In genomic region chr9:130938184-130938651, GRCh38 we compare ENCODE assay signal across 12 cellular contexts. TPM values are rescaled to one million over a fixed set of nuclear protein-coding genes. Genes with fewer than 3 reads are reported as not detected.
DNase-seq lines count a peak whose midpoint lies in the region; ATAC-seq, FAIRE-seq and TF ChIP-seq lines count a peak whose summit lies in the region.
"Had no signal": no experiment of that assay in that cellular context is flagged by ENCODE, and none has a peak within 500 bp of the region (broad histone marks: within the 10 kb centered on the region; RNA-seq: fewer than 3 reads in every experiment).

No MANE protein-coding gene starts in this region.

- H2AK5ac ChIP-seq in mesendoderm (ENCODE audit: low read length): peak overlapping the region; percentile 45

- ATAC-seq in Right ventricle myocardium superior (ENCODE audit: poor library complexity) (no peak), aorta (ENCODE audit: low FRiP score) (no peak), HG03108 (IDR thresholded peaks at IDR 0.05; ENCODE audit: unreplicated experiment) (no peak)
- ATAC-seq: CD8-positive, alpha-beta T cell had no signal

- H3K56ac ChIP-seq in mesendoderm (ENCODE audit: low read length): peak overlapping the region; percentile 80

- WGBS in mesendoderm (ENCODE audit: extremely low coverage, insufficient coverage, low lambda C conversion rate): no CpG with 5 or more reads among the region's 52 CpGs
- 2% methylated on average over 31 to 52 of the region's 52 CpGs for WGBS in aorta, 2 donors

- H3K23ac ChIP-seq in mesendoderm (ENCODE audit: low read length): no peak overlapping the region

- H3K27me3 ChIP-seq in left ventricle myocardium inferior (ENCODE audit: low read depth) (peaks cover 100% of the 10 kb centered on the region), bronchial epithelial cell (ENCODE audit: control insufficient read depth, insufficient read depth, low read length) (peaks cover 14% of the 10 kb centered on the region), mesendoderm (ENCODE audit: insufficient read depth, low read length, poor library complexity) (peaks cover 10% of the 10 kb centered on the region), aorta (ENCODE audit: control insufficient read depth in 1 of 2, insufficient read depth in 2 of 2, low read length in 1 of 2) (no peaks in the 10 kb centered on the region)

- intact Hi-C loops in left ventricle myocardium inferior (cut with micrococcal nuclease): loop anchor here (10.0 kb wide), 1 partner anchor 63 kb away; no protein-coding TSS in a partner anchor
- intact Hi-C loops in Right ventricle myocardium superior (cut with DNase I): no loop called here
- intact Hi-C loops in aorta (cut with DNase I): no loop called here

- no peaks in the 10 kb centered on the region for H3K79me1 ChIP-seq in mesendoderm (ENCODE audit: low read length)

- H3K9me3 ChIP-seq in left ventricle myocardium inferior (replicated peaks): no peaks in the 10 kb centered on the region
- H3K9me3 ChIP-seq in aorta (ENCODE audit: control insufficient read depth, low read length): no peaks in the 10 kb centered on the region
- H3K9me3 ChIP-seq: HAP-1 had no signal

- H3K4me1 ChIP-seq in left ventricle myocardium inferior (peaks cover 40% of the 10 kb centered on the region), mesendoderm (ENCODE audit: control insufficient read depth, low read depth, low read length) (peaks cover 4% of the 10 kb centered on the region), aorta (ENCODE audit: control insufficient read depth in 1 of 2, insufficient read depth in 2 of 2, low read length in 2 of 2) (no peaks in the 10 kb centered on the region)
- H3K4me1 ChIP-seq: HAP-1 had no signal

- no peak overlapping the region for H3K27ac ChIP-seq in left ventricle myocardium inferior (replicated peaks)
- no peak overlapping the region for H3K27ac ChIP-seq in mesendoderm (ENCODE audit: low read depth, low read length)
- no peak overlapping the region for H3K27ac ChIP-seq in aorta (ENCODE audit: low read depth in 1 of 2, low read length in 2 of 2)

- DNase-seq in left ventricle myocardium inferior (no peak), Right ventricle myocardium superior (no peak), bronchial epithelial cell (ENCODE audit: low read depth) (no peak), mesendoderm (no peak), aorta (no peak), NCI-H1694 (lab: John Stamatoyannopoulos, UW) (no peak), GM19239 (ENCODE audit: insufficient read length, low spot score) (no peak)
- DNase-seq: CD8-positive, alpha-beta T cell; midbrain; NCI-H1694 treated with DMSO at 0.1 percent for 48 hours had no signal

- peak overlapping the region; percentile 69 for H3K9ac ChIP-seq in mesendoderm (ENCODE audit: low read length)

- no peak overlapping the region for H4K8ac ChIP-seq in mesendoderm (ENCODE audit: low read depth, low read length)

- TF ChIP-seq CTCF in left ventricle myocardium inferior (IDR thresholded peaks at IDR 0.05; ENCODE audit: borderline replicate concordance) (no peak), bronchial epithelial cell (IDR thresholded peaks at IDR 0.05; ENCODE audit: insufficient read depth, low read length, severe bottlenecking) (no peak)

- H3K36me3 ChIP-seq in left ventricle myocardium inferior: no peaks in the 10 kb centered on the region
- H3K36me3 ChIP-seq in bronchial epithelial cell (ENCODE audit: control insufficient read depth, insufficient read depth, low read length): no peaks in the 10 kb centered on the region
- no peaks in the 10 kb centered on the region for H3K36me3 ChIP-seq in mesendoderm (ENCODE audit: control insufficient read depth, insufficient read depth, low read length)
- no peaks in the 10 kb centered on the region for H3K36me3 ChIP-seq in aorta (ENCODE audit: control insufficient read depth in 1 of 2, insufficient read depth in 2 of 2, low read length in 1 of 2)
- H3K36me3 ChIP-seq: HAP-1 had no signal

- no peak overlapping the region for H2BK5ac ChIP-seq in mesendoderm (ENCODE audit: low read length)

- H3K4ac ChIP-seq in mesendoderm (ENCODE audit: low read depth, low read length): no peak overlapping the region

- peak overlapping the region; percentile 67 for H3K4me3 ChIP-seq in left ventricle myocardium inferior
- H3K4me3 ChIP-seq in bronchial epithelial cell (ENCODE audit: low read depth, low read length): peak overlapping the region; percentile 48
- peak overlapping the region; percentile 59 for H3K4me3 ChIP-seq in mesendoderm (ENCODE audit: low read length)
- peak overlapping the region; percentile 31 to 33 for H3K4me3 ChIP-seq in aorta (ENCODE audit: low read length in 2 of 2)
- H3K4me3 ChIP-seq: HAP-1 had no signal

- H3K18ac ChIP-seq in mesendoderm (ENCODE audit: low read length): peak overlapping the region; percentile 12

- no peak overlapping the region for H4K5ac ChIP-seq in mesendoderm (ENCODE audit: low read length)

- H2BK120ac ChIP-seq in mesendoderm (ENCODE audit: low read depth, low read length): no peak overlapping the region

- H2BK15ac ChIP-seq in mesendoderm (replicated peaks; ENCODE audit: low read depth): no peak overlapping the region

- FAIRE-seq in bronchial epithelial cell (lab: Jason Lieb, UNC) (no peak), GM19239 (lab: Jason Lieb, UNC) (no peak)

- no peaks in the 10 kb centered on the region for H3K79me2 ChIP-seq in mesendoderm (ENCODE audit: control insufficient read depth, insufficient read depth, low read length)

- H3K4me2 ChIP-seq in mesendoderm (ENCODE audit: low read length): peak overlapping the region; percentile 61

RNA-seq across cellular contexts. Expression of gene FIBCD1, which starts 0.8 kb away (rescaled TPM):
- total RNA-seq in left ventricle myocardium inferior (0.58 TPM), Right ventricle myocardium superior (0.59 TPM), bronchial epithelial cell (0.26 and 0.51 TPM in 2 replicates), aorta (not detected)
- polyA plus RNA-seq in mesendoderm (2013, experiment 1 of 2): 6.6 TPM
- polyA plus RNA-seq in mesendoderm (2013, experiment 2 of 2): 6.5 TPM
- polyA plus RNA-seq in aorta: under 1 TPM in 1 of 2 donors, not detected in 1; 0.13 TPM
- total RNA-seq: CD8-positive, alpha-beta T cell had no signal

RNA-seq across cellular contexts. Expression of gene QRFP, which starts 41.6 kb away (rescaled TPM):
- not detected for total RNA-seq in left ventricle myocardium inferior
- total RNA-seq in Right ventricle myocardium superior: not detected
- not detected in 2 replicates for total RNA-seq in bronchial epithelial cell
- not detected for polyA plus RNA-seq in mesendoderm (2013, experiment 1 of 2)
- polyA plus RNA-seq in mesendoderm (2013, experiment 2 of 2): not detected
- not detected for total RNA-seq in aorta
- not detected for polyA plus RNA-seq in aorta
- total RNA-seq: CD8-positive, alpha-beta T cell had no signal
